In genomic region chr2:9306910-9307309, GRCh38 we compare ENCODE assay signal across 17 cellular contexts.
DNase-seq lines count a peak whose midpoint lies in the region; ATAC-seq, FAIRE-seq and TF ChIP-seq lines count a peak whose summit lies in the region.
"Had no signal": no experiment of that assay in that cellular context is flagged by ENCODE, and none has a peak within 500 bp of the region (broad histone marks: within the 10 kb centered on the region; RNA-seq: fewer than 3 reads in every experiment).

No MANE protein-coding gene starts in this region.

- DNase-seq in heart left ventricle (no peak), Right ventricle myocardium inferior (ENCODE audit: missing footprints) (no peak), dorsolateral prefrontal cortex (no peak), osteoblast (ENCODE audit: insufficient read length, low spot score, missing footprints) (no peak), transverse colon (no peak), GM19239 (ENCODE audit: insufficient read length, low spot score) (no peak), GM10248 (ENCODE audit: extremely low spot score) (no peak), head of caudate nucleus (no peak)
- DNase-seq: activated CD8-positive, alpha-beta T cell treated with anti-CD3 and anti-CD28 coated beads for 36 hours; colonic mucosa; Karpas-422; NCI-H1436; stimulated activated naive CD8-positive, alpha-beta T cell treated with anti-CD3 and anti-CD28 coated beads, Interleukin-15, Interleukin-2, amounts not matched to agents 100 U/mL and 50 U/mL, for 24 hours had no signal

- ATAC-seq in heart left ventricle, result no peak
- ATAC-seq in Right ventricle myocardium inferior, result no peak
- ATAC-seq: activated CD8-positive, alpha-beta T cell treated with anti-CD3 and anti-CD28 coated beads for 36 hours; stimulated activated naive CD8-positive, alpha-beta T cell treated with anti-CD3 and anti-CD28 coated beads, Interleukin-15, Interleukin-2, amounts not matched to agents 100 U/mL and 50 U/mL, for 24 hours had no signal

- no peak overlapping the region for H3K4me3 ChIP-seq in heart left ventricle
- no peak overlapping the region for H3K4me3 ChIP-seq in dorsolateral prefrontal cortex
- H3K4me3 ChIP-seq in osteoblast (ENCODE audit: insufficient read depth, low read length), result no peak overlapping the region
- H3K4me3 ChIP-seq in transverse colon, result no peak overlapping the region
- H3K4me3 ChIP-seq: colonic mucosa, lung, neural progenitor cell had no signal

- H4K20me1 ChIP-seq in osteoblast (ENCODE audit: insufficient read depth, low read length), result peaks cover 38% of the 10 kb centered on the region

- TF ChIP-seq EP300 in transverse colon (IDR thresholded peaks at IDR 0.05; ENCODE audit: low read depth), result no peak

- no peak overlapping the region for H2AFZ ChIP-seq in osteoblast (ENCODE audit: low read length)
- H2AFZ ChIP-seq: neural progenitor cell had no signal

- CTCF ChIA-PET in GM10248 (lab: Yijun Ruan, JAX), result interaction anchor here (1.3 kb wide), 1 partner anchor 22 kb away, joined by 4 read pairs; no protein-coding TSS in a partner anchor

- FAIRE-seq in GM19239 (lab: Jason Lieb, UNC), result no peak
- FAIRE-seq: A204.1, GM12892 had no signal

- H3K79me2 ChIP-seq in osteoblast (ENCODE audit: insufficient read depth, low read length), result peaks cover 75% of the 10 kb centered on the region

- H3K36me3 ChIP-seq in heart left ventricle, result no peaks in the 10 kb centered on the region
- H3K36me3 ChIP-seq in osteoblast (ENCODE audit: insufficient read depth, low read length), result peaks cover 10% of the 10 kb centered on the region
- H3K36me3 ChIP-seq in transverse colon, result no peaks in the 10 kb centered on the region
- H3K36me3 ChIP-seq: colonic mucosa, neural progenitor cell had no signal

- H3K9me3 ChIP-seq in heart left ventricle (no peaks in the 10 kb centered on the region), osteoblast (ENCODE audit: low read depth, low read length) (no peaks in the 10 kb centered on the region), transverse colon (no peaks in the 10 kb centered on the region)
- H3K9me3 ChIP-seq: colonic mucosa had no signal

- TF ChIP-seq CTCF in heart left ventricle (IDR thresholded peaks at IDR 0.05), result no peak
- no peak for TF ChIP-seq CTCF in dorsolateral prefrontal cortex (IDR thresholded peaks at IDR 0.05 in 54 of 56, conservative IDR thresholded peaks at IDR 0.05 in 2 of 56; ENCODE audit: low read depth in 1 of 56, partially characterized antibody in 56 of 56)
- no peak for TF ChIP-seq CTCF in osteoblast (IDR thresholded peaks at IDR 0.05; ENCODE audit: extremely low read depth, low read depth, low read length)
- no peak for TF ChIP-seq CTCF in transverse colon (IDR thresholded peaks at IDR 0.05)
- no peak for TF ChIP-seq CTCF in GM10248 (IDR thresholded peaks at IDR 0.05; ENCODE audit: control extremely low read depth, extremely low read depth, low read depth, missing control alignments)

- no peak for TF ChIP-seq POLR2A in heart left ventricle (IDR thresholded peaks at IDR 0.05)
- TF ChIP-seq POLR2A in transverse colon (IDR thresholded peaks at IDR 0.05), result no peak

- POLR2A ChIA-PET in GM10248 (lab: Yijun Ruan, JAX), result no interaction called here

- in situ Hi-C loops in transverse colon (cut with MboI; ENCODE audit: low pct_ligation_motif_present in 1 of 4, low pct_unique_long_range_greater_than_20kb in 1 of 4, low sequenced_read_pairs in 3 of 4), result no loop called here

- H3K4me2 ChIP-seq in osteoblast (ENCODE audit: insufficient read depth, low read length), result no peak overlapping the region
- H3K4me2 ChIP-seq: neural progenitor cell had no signal

- H3K27me3 ChIP-seq in heart left ventricle (no peaks in the 10 kb centered on the region), dorsolateral prefrontal cortex (no peaks in the 10 kb centered on the region), osteoblast (ENCODE audit: insufficient read depth, low read length) (no peaks in the 10 kb centered on the region), transverse colon (no peaks in the 10 kb centered on the region)
- H3K27me3 ChIP-seq: colonic mucosa, neural progenitor cell had no signal

- peaks cover 9 to 60% (median 44%) of the 10 kb centered on the region in 12 donors for H3K4me1 ChIP-seq in heart left ventricle
- peaks cover 45% of the 10 kb centered on the region for H3K4me1 ChIP-seq in osteoblast (ENCODE audit: insufficient read depth, low read length)
- peaks cover 16 to 31% (median 20%) of the 10 kb centered on the region in 4 donors for H3K4me1 ChIP-seq in transverse colon
- H3K4me1 ChIP-seq: colonic mucosa, neural progenitor cell had no signal

- 65 to 79% (median 72%) methylated on average over 3 to 8 of the region's 8 CpGs for WGBS in heart left ventricle, 4 donors
- WGBS in transverse colon (ENCODE audit: low coverage in 1 of 2), 2 donors, result 84% methylated on average over 8 of the region's 8 CpGs; no CpG with 5 or more reads in 1 of the 2 donors

- intact Hi-C loops in heart left ventricle (cut with DNase I), result no loop called here
- intact Hi-C loops in Right ventricle myocardium inferior (cut with DNase I), result no loop called here
- intact Hi-C loops in dorsolateral prefrontal cortex (cut with DNase I), result no loop called here
- intact Hi-C loops in transverse colon (cut with DNase I; ENCODE audit: low total_unique reads), result no loop called here
- intact Hi-C loops in head of caudate nucleus (cut with DNase I), result no loop called here

- H3K27ac ChIP-seq in heart left ventricle (peak overlapping the region in 8 of 12 donors; percentile 6 to 53 (median 31)), dorsolateral prefrontal cortex (peak overlapping the region in 48 of 59 donors; percentile 10 to 81 (median 62)), osteoblast (ENCODE audit: low read depth, low read length) (peak overlapping the region; percentile 58), transverse colon (peak overlapping the region in 3 of 4 donors; percentile 17 to 61 (median 45))
- H3K27ac ChIP-seq: colonic mucosa, neural progenitor cell had no signal
